6 cellular contexts compared by ENCODE assay signal in genomic region chr19:30273184-30273583, GRCh38.
"Had no signal": no experiment of that assay in that cellular context is flagged by ENCODE, and none has a peak within 500 bp of the region (broad histone marks: within the 10 kb centered on the region; RNA-seq: fewer than 3 reads in every experiment).

No MANE protein-coding gene starts in this region.

- H3K27ac ChIP-seq: HL-60, KMS-11 had no signal

- DNase-seq: IMR-90, KBM-7, KG1 had no signal

- H3K4me3 ChIP-seq: K562 had no signal
